10 cellular contexts compared by ENCODE assay signal in genomic region chr12:113246478-113247122, GRCh38. TPM values are rescaled to one million over a fixed set of nuclear protein-coding genes. Genes with fewer than 3 reads are reported as not detected.
A peak's percentile ranks its signal among the peaks of the same experiment; 100 is the strongest.
DNase-seq lines count a peak whose midpoint lies in the region; ATAC-seq, FAIRE-seq and TF ChIP-seq lines count a peak whose summit lies in the region.
"Had no signal": no experiment of that assay in that cellular context is flagged by ENCODE, and none has a peak within 500 bp of the region (broad histone marks: within the 10 kb centered on the region; RNA-seq: fewer than 3 reads in every experiment).

No MANE protein-coding gene starts in this region.

- peak; percentile 54 for ATAC-seq in omental fat pad (ENCODE audit: low FRiP score)
- ATAC-seq in activated CD8-positive, alpha-beta memory T cell treated with anti-CD3 and anti-CD28 coated beads, Interleukin-2, amount 10 ng/mL, durations not matched to agents 7 days and 5 days: no peak
- no peak for ATAC-seq in GM19328 (IDR thresholded peaks at IDR 0.05; ENCODE audit: unreplicated experiment)

- TF ChIP-seq CTCF in BE2C (IDR thresholded peaks at IDR 0.05; ENCODE audit: low read depth, low read length) (no peak), esophagus muscularis mucosa (IDR thresholded peaks at IDR 0.05) (no peak), omental fat pad (IDR thresholded peaks at IDR 0.05) (no peak)

- H3K27me3 ChIP-seq in BE2C: no peaks in the 10 kb centered on the region
- H3K27me3 ChIP-seq in esophagus muscularis mucosa: no peaks in the 10 kb centered on the region

- no peaks in the 10 kb centered on the region for H3K4me1 Mint-ChIP-seq in activated CD8-positive, alpha-beta memory T cell treated with anti-CD3 and anti-CD28 coated beads, Interleukin-2, amount 10 ng/mL, durations not matched to agents 7 days and 5 days

- CTCF ChIA-PET in activated CD8-positive, alpha-beta memory T cell treated with anti-CD3 and anti-CD28 coated beads, Interleukin-2, amount 10 ng/mL, durations not matched to agents 7 days and 5 days (lab: Charles Lee): no interaction called here

- H3K36me3 ChIP-seq in BE2C (no peaks in the 10 kb centered on the region; the same call in 1 of the 2 replicates), esophagus muscularis mucosa (peaks cover 0 to 51% (median 27%) of the 10 kb centered on the region in 4 donors)

- peak overlapping the region; percentile 54 for H3K4me3 ChIP-seq in BE2C (ENCODE audit: low read depth, low read length)
- peak overlapping the region in 2 of 4 donors; percentile 21 to 25 for H3K4me3 ChIP-seq in esophagus muscularis mucosa

- H3K27ac Mint-ChIP-seq in activated CD8-positive, alpha-beta memory T cell treated with anti-CD3 and anti-CD28 coated beads, Interleukin-2, amount 10 ng/mL, durations not matched to agents 7 days and 5 days: no peak overlapping the region
- H3K27ac Mint-ChIP-seq: stimulated activated naive CD8-positive, alpha-beta T cell treated with anti-CD3 and anti-CD28 coated beads, Interleukin-15, Interleukin-2, amounts not matched to agents 100 ng/mL and 50 ng/mL, for 24 hours had no signal

- 67% methylated on average over 10 of the region's 18 CpGs for WGBS in esophagus muscularis mucosa

- no peak for DNase-seq in BE2C
- peak; percentile 67 for DNase-seq in NCI-H69 (lab: John Stamatoyannopoulos, UW)
- no peak for DNase-seq in esophagus muscularis mucosa (ENCODE audit: extremely low spot score)
- no peak for DNase-seq in omental fat pad (ENCODE audit: low spot score)
- DNase-seq in activated CD8-positive, alpha-beta memory T cell treated with anti-CD3 and anti-CD28 coated beads, Interleukin-2, amount 10 ng/mL, durations not matched to agents 7 days and 5 days: no peak
- DNase-seq in GM19239 (ENCODE audit: insufficient read length, low spot score): no peak
- DNase-seq in EL: no peak
- DNase-seq: DND-41 had no signal

- H3K4me3 Mint-ChIP-seq in activated CD8-positive, alpha-beta memory T cell treated with anti-CD3 and anti-CD28 coated beads, Interleukin-2, amount 10 ng/mL, durations not matched to agents 7 days and 5 days: no peak overlapping the region
- H3K4me3 Mint-ChIP-seq: stimulated activated naive CD8-positive, alpha-beta T cell treated with anti-CD3 and anti-CD28 coated beads, Interleukin-15, Interleukin-2, amounts not matched to agents 100 ng/mL and 50 ng/mL, for 24 hours had no signal

- no peak for TF ChIP-seq POLR2A in esophagus muscularis mucosa (IDR thresholded peaks at IDR 0.05; ENCODE audit: low read depth)

- no peaks in the 10 kb centered on the region for H3K27me3 Mint-ChIP-seq in activated CD8-positive, alpha-beta memory T cell treated with anti-CD3 and anti-CD28 coated beads, Interleukin-2, amount 10 ng/mL, durations not matched to agents 7 days and 5 days
- H3K27me3 Mint-ChIP-seq: stimulated activated naive CD8-positive, alpha-beta T cell treated with anti-CD3 and anti-CD28 coated beads, Interleukin-15, Interleukin-2, amounts not matched to agents 100 ng/mL and 50 ng/mL, for 24 hours had no signal

- H3K4me1 ChIP-seq in BE2C: peaks cover 20% of the 10 kb centered on the region
- peaks cover 55 to 59% (median 57%) of the 10 kb centered on the region in 4 donors for H3K4me1 ChIP-seq in esophagus muscularis mucosa

- no peaks in the 10 kb centered on the region for H3K9me3 Mint-ChIP-seq in activated CD8-positive, alpha-beta memory T cell treated with anti-CD3 and anti-CD28 coated beads, Interleukin-2, amount 10 ng/mL, durations not matched to agents 7 days and 5 days (ENCODE audit: low read depth)
- H3K9me3 Mint-ChIP-seq: stimulated activated naive CD8-positive, alpha-beta T cell treated with anti-CD3 and anti-CD28 coated beads, Interleukin-15, Interleukin-2, amounts not matched to agents 100 ng/mL and 50 ng/mL, for 24 hours had no signal

- H3K36me3 Mint-ChIP-seq in activated CD8-positive, alpha-beta memory T cell treated with anti-CD3 and anti-CD28 coated beads, Interleukin-2, amount 10 ng/mL, durations not matched to agents 7 days and 5 days: peaks cover 1% of the 10 kb centered on the region

- peak overlapping the region; percentile 67 to 75 (median 71) for H3K27ac ChIP-seq in esophagus muscularis mucosa (replicated peaks in 1 of 4)

- H3K9me3 ChIP-seq in BE2C: no peaks in the 10 kb centered on the region
- no peaks in the 10 kb centered on the region for H3K9me3 ChIP-seq in esophagus muscularis mucosa

- TF ChIP-seq EP300 in esophagus muscularis mucosa (IDR thresholded peaks at IDR 0.05): no peak

- intact Hi-C loops in esophagus muscularis mucosa (cut with DNase I): no loop called here

- no peak for FAIRE-seq in GM19239 (lab: Jason Lieb, UNC)

RNA-seq across cellular contexts. Expression of gene TPCN1, which starts 25.3 kb away (rescaled TPM):
- polyA plus RNA-seq in BE2C (2012; ENCODE audit: insufficient read depth, insufficient read length, low read depth): 24.5 TPM
- 10 to 100 TPM; 31.1 to 54.0 (median 34.5) TPM for total RNA-seq in esophagus muscularis mucosa
- total RNA-seq in omental fat pad: 10 to 100 TPM; 29.4 to 52.0 (median 33.5) TPM
- total RNA-seq in activated CD8-positive, alpha-beta memory T cell treated with anti-CD3 and anti-CD28 coated beads, Interleukin-2, amount 10 ng/mL, durations not matched to agents 7 days and 5 days: 10 to 100 TPM; 21.4 to 23.3 TPM
